18 cellular contexts compared by ENCODE assay signal in the genomic region with DNA sequence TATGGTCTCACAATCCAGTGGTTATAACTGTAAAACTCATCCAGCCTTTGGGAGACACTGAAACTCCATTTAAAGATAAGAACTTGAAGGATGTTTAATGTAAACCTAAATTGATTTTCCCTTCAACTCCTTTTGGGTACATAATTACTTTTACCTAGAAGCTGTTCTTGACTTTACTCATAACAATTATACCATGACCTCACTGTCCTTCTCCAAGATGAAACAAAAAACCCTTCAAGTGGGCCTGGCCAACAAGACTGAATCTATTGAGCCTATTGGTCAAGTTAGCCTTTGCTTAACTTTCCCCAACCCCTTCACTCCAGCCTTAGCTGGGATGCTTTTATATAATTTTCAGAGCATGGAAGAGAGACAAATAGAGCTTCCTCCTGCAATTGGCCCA.
"Had no signal": no experiment of that assay in that cellular context is flagged by ENCODE, and none has a peak within 500 bp of the region (broad histone marks: within the 10 kb centered on the region; RNA-seq: fewer than 3 reads in every experiment).

No MANE protein-coding gene starts in this region.

- H3K4me1 Mint-ChIP-seq: activated naive CD4-positive, alpha-beta T cell treated with anti-CD3 and anti-CD28 coated beads, Interleukin-2, amount 10 ng/mL, durations not matched to agents 7 days and 5 days; central memory CD8-positive, alpha-beta T cell; endodermal cell; nephron had no signal

- H3K27ac Mint-ChIP-seq: activated CD4-positive, alpha-beta memory T cell treated with anti-CD3 and anti-CD28 coated beads for 36 hours; activated naive CD4-positive, alpha-beta T cell treated with anti-CD3 and anti-CD28 coated beads, Interleukin-2, amount 10 ng/mL, durations not matched to agents 7 days and 5 days; dendritic cell treated with granulocyte-macrophage colony-stimulating factor and Interleukin-4, amounts not matched to agents 40 ng/mL and 50 ng/mL, for 4 days; endodermal cell; nephron had no signal

- FAIRE-seq: bronchial epithelial cell had no signal

- DNase-seq: activated CD4-positive, alpha-beta memory T cell treated with anti-CD3 and anti-CD28 coated beads for 36 hours; activated CD4-positive, alpha-beta T cell treated with anti-CD3 and anti-CD28 coated beads for 48 hours; activated CD8-positive, alpha-beta memory T cell treated with anti-CD3 and anti-CD28 coated beads, Interleukin-2, amount 50 U/mL, for 48 hours; activated gamma-delta T cell; activated naive CD4-positive, alpha-beta T cell treated with anti-CD3 and anti-CD28 coated beads, Interleukin-2, amount 10 ng/mL, durations not matched to agents 7 days and 5 days; endodermal cell; foreskin keratinocyte; left lung; lower lobe of right lung; mesendoderm; right lobe of liver; stimulated activated CD4-positive, alpha-beta T cell treated with anti-CD3 and anti-CD28 coated beads, Interleukin-2, amount 100 ng/mL, for 48 hours; transverse colon had no signal

- H3K27ac ChIP-seq: esophagus muscularis mucosa, foreskin keratinocyte, left lung, lower lobe of right lung, right lobe of liver, transverse colon had no signal

- H3K27me3 Mint-ChIP-seq: activated CD4-positive, alpha-beta memory T cell treated with anti-CD3 and anti-CD28 coated beads for 36 hours; activated naive CD4-positive, alpha-beta T cell treated with anti-CD3 and anti-CD28 coated beads, Interleukin-2, amount 10 ng/mL, durations not matched to agents 7 days and 5 days; central memory CD8-positive, alpha-beta T cell; dendritic cell treated with granulocyte-macrophage colony-stimulating factor and Interleukin-4, amounts not matched to agents 40 ng/mL and 50 ng/mL, for 4 days had no signal

- H3K4me1 ChIP-seq: esophagus muscularis mucosa, foreskin keratinocyte, left lung, lower lobe of right lung, right lobe of liver, transverse colon had no signal

- H3K9me3 ChIP-seq: esophagus muscularis mucosa, left lung, lower lobe of right lung, right lobe of liver, transverse colon had no signal

- H3K9me3 Mint-ChIP-seq: activated naive CD4-positive, alpha-beta T cell treated with anti-CD3 and anti-CD28 coated beads, Interleukin-2, amount 10 ng/mL, durations not matched to agents 7 days and 5 days; central memory CD8-positive, alpha-beta T cell; dendritic cell treated with granulocyte-macrophage colony-stimulating factor and Interleukin-4, amounts not matched to agents 40 ng/mL and 50 ng/mL, for 4 days; endodermal cell; nephron had no signal

- H3K4me3 Mint-ChIP-seq: activated CD4-positive, alpha-beta memory T cell treated with anti-CD3 and anti-CD28 coated beads for 36 hours; activated naive CD4-positive, alpha-beta T cell treated with anti-CD3 and anti-CD28 coated beads, Interleukin-2, amount 10 ng/mL, durations not matched to agents 7 days and 5 days; central memory CD8-positive, alpha-beta T cell; dendritic cell treated with granulocyte-macrophage colony-stimulating factor and Interleukin-4, amounts not matched to agents 40 ng/mL and 50 ng/mL, for 4 days; endodermal cell; nephron had no signal

- H3K27me3 ChIP-seq: esophagus muscularis mucosa, foreskin keratinocyte, left lung, right lobe of liver, transverse colon had no signal

- H3K4me3 ChIP-seq: esophagus muscularis mucosa, left lung, lower lobe of right lung, right lobe of liver, transverse colon had no signal

- ATAC-seq: foreskin keratinocyte, left lung, lower lobe of right lung, right lobe of liver had no signal
